ENCODE assay signal across 16 cellular contexts in genomic region chr5:89437450-89438435, GRCh38.
A peak's percentile ranks its signal among the peaks of the same experiment; 100 is the strongest.
DNase-seq lines count a peak whose midpoint lies in the region; ATAC-seq and TF ChIP-seq lines count a peak whose summit lies in the region.
"Had no signal": no experiment of that assay in that cellular context is flagged by ENCODE, and none has a peak within 500 bp of the region (broad histone marks: within the 10 kb centered on the region; RNA-seq: fewer than 3 reads in every experiment).

No MANE protein-coding gene starts in this region.

- no peak for DNase-seq in cardiac muscle cell (ENCODE audit: low read depth in 1 of 2, low spot score in 1 of 2)
- DNase-seq in cardiac septum (ENCODE audit: low spot score) = no peak
- DNase-seq in Panc1 (ENCODE audit: low read depth, low spot score) = peak; percentile 27
- DNase-seq in foreskin melanocyte = peak; percentile 26
- DNase-seq in tibial artery = no peak
- no peak for DNase-seq in SKM-1 treated with dmso at 0.1 percent for 144 hours (lab: John Stamatoyannopoulos, UW; ENCODE audit: unreplicated experiment)
- DNase-seq in KG1 (lab: John Stamatoyannopoulos, UW) = no peak
- DNase-seq: ACHN; activated CD8-positive, alpha-beta memory T cell treated with anti-CD3 and anti-CD28 coated beads, Interleukin-2, amount 10 ng/mL, durations not matched to agents 7 days and 5 days; dorsolateral prefrontal cortex; NCI-H187; RPMI8226 had no signal

- H3K4me3 ChIP-seq in cardiac muscle cell (no peak overlapping the region), Panc1 (ENCODE audit: low read depth in 2 of 2, low read length in 2 of 2) (no peak overlapping the region), tibial artery (no peak overlapping the region)
- H3K4me3 ChIP-seq: gastroesophageal sphincter, HAP-1 had no signal

- POLR2A ChIA-PET in Panc1 (lab: Charles Lee) = no interaction called here

- no peak for ATAC-seq in Panc1
- ATAC-seq in HG02981 (IDR thresholded peaks at IDR 0.05; ENCODE audit: unreplicated experiment) = no peak
- ATAC-seq: activated CD8-positive, alpha-beta memory T cell treated with anti-CD3 and anti-CD28 coated beads, Interleukin-2, amount 10 ng/mL, durations not matched to agents 7 days and 5 days; activated naive CD4-positive, alpha-beta T cell treated with anti-CD3 and anti-CD28 coated beads, Interleukin-2, amount 50 U/mL, for 72 hours; gastroesophageal sphincter had no signal

- BruUV-seq in Panc1 (replicated peaks; lab: Mats Ljungman, UMichigan) = no TSS peak

- in situ Hi-C loops in Panc1 (cut with HindIII; ENCODE audit: low pct_unique_long_range_greater_than_20kb, low sequenced_read_pairs) = no loop called here

- CTCF ChIA-PET in Panc1 (lab: Charles Lee) = interaction anchor here (0.6 kb wide), 1 partner anchor 457 kb away, joined by 4 read pairs; no protein-coding TSS in a partner anchor

- TF ChIP-seq CTCF in cardiac muscle cell (IDR thresholded peaks at IDR 0.05; ENCODE audit: low read depth, low read length) (no peak), Panc1 (IDR thresholded peaks at IDR 0.05) (no peak), tibial artery (IDR thresholded peaks at IDR 0.05) (no peak)

- no peaks in the 10 kb centered on the region for H3K36me3 ChIP-seq in cardiac muscle cell
- H3K36me3 ChIP-seq in Panc1 (ENCODE audit: control insufficient read depth, insufficient read depth, low read length) = no peaks in the 10 kb centered on the region
- no peaks in the 10 kb centered on the region for H3K36me3 ChIP-seq in tibial artery
- H3K36me3 ChIP-seq: gastroesophageal sphincter, HAP-1 had no signal

- peak overlapping the region; percentile 39 for H3K27ac ChIP-seq in cardiac muscle cell
- no peak overlapping the region for H3K27ac ChIP-seq in Panc1 (ENCODE audit: low read length)
- peak overlapping the region; percentile 4 to 8 for H3K27ac ChIP-seq in tibial artery
- H3K27ac ChIP-seq: gastroesophageal sphincter had no signal

- H3K9me3 ChIP-seq in cardiac muscle cell (ENCODE audit: low read depth) (no peaks in the 10 kb centered on the region), Panc1 (ENCODE audit: control insufficient read depth, insufficient read depth, low read depth, low read length) (no peaks in the 10 kb centered on the region), tibial artery (no peaks in the 10 kb centered on the region)
- H3K9me3 ChIP-seq: gastroesophageal sphincter, HAP-1 had no signal

- no peaks in the 10 kb centered on the region for H3K27me3 ChIP-seq in cardiac muscle cell
- no peaks in the 10 kb centered on the region for H3K27me3 ChIP-seq in Panc1 (ENCODE audit: control insufficient read depth, insufficient read depth, low read length)
- H3K27me3 ChIP-seq in tibial artery = no peaks in the 10 kb centered on the region
- H3K27me3 ChIP-seq: dorsolateral prefrontal cortex, gastroesophageal sphincter had no signal

- intact Hi-C loops in cardiac septum (cut with DNase I) (loop anchor here (2.0 kb wide), 1 partner anchor 21 kb away; no protein-coding TSS in a partner anchor), Panc1 (cut with micrococcal nuclease; ENCODE audit: unreplicated experiment) (no loop called here), tibial artery (cut with DNase I; ENCODE audit: low total_unique reads) (no loop called here)

- peaks cover 16% of the 10 kb centered on the region for H3K4me1 ChIP-seq in cardiac muscle cell (ENCODE audit: low read depth)
- H3K4me1 ChIP-seq in Panc1 (ENCODE audit: control insufficient read depth, insufficient read depth, low read length) = no peaks in the 10 kb centered on the region; the same call in 1 of the 2 replicates
- peaks cover 0 to 11% (median 0%) of the 10 kb centered on the region in 4 donors for H3K4me1 ChIP-seq in tibial artery
- H3K4me1 ChIP-seq: gastroesophageal sphincter, HAP-1 had no signal

Comparison
In these comparisons a context has a peak if more than half of its experiments do, and no peak if none do; other contexts are left out.
1. DNase-seq: peak in Panc1 (single experiment) and foreskin melanocyte (single experiment); none in cardiac muscle cell (0 of 2), cardiac septum (single experiment), tibial artery (0 of 2), SKM-1 treated with dmso at 0.1 percent for 144 hours (single experiment) and KG1 (single experiment).